Comparison of ENCODE assay signal across 8 cellular contexts in genomic region chr12:48681738-48682532, GRCh38. TPM values are rescaled to one million over a fixed set of nuclear protein-coding genes. Genes with fewer than 3 reads are reported as not detected.
A peak's percentile ranks its signal among the peaks of the same experiment; 100 is the strongest.
DNase-seq lines count a peak whose midpoint lies in the region; ATAC-seq and FAIRE-seq lines count a peak whose summit lies in the region.

Gene KANSL2, minus strand, starts transcription at chr12:48682238. Its CDS starts 606 bp downstream, at chr12:48681632.

- H3K4me1 Mint-ChIP-seq in activated T-cell treated with anti-CD3 and anti-CD28 coated beads, Interleukin-2, amount 50 U/mL, for 72 hours (ENCODE audit: low read depth) = peaks cover 56% of the 10 kb centered on the region

- H3K9me3 Mint-ChIP-seq in activated T-cell treated with anti-CD3 and anti-CD28 coated beads, Interleukin-2, amount 50 U/mL, for 72 hours = no peaks in the 10 kb centered on the region

- H3K9me3 ChIP-seq in KOPT-K1 (ENCODE audit: insufficient read depth, low read length, poor library complexity, severe bottlenecking) (no peaks in the 10 kb centered on the region), muscle layer of duodenum (ENCODE audit: control insufficient read depth in 1 of 2, low read length in 2 of 2) (no peaks in the 10 kb centered on the region)

- peak within 1 kb of the TSS; percentile 98 to 100 for H3K4me3 ChIP-seq in muscle layer of duodenum (ENCODE audit: low read depth in 1 of 2, low read length in 2 of 2)

- H3K36me3 Mint-ChIP-seq in activated T-cell treated with anti-CD3 and anti-CD28 coated beads, Interleukin-2, amount 50 U/mL, for 72 hours (ENCODE audit: insufficient read depth in 2 of 2) = peaks cover 18 to 22% of the 10 kb centered on the region in 2 donors

- DNase-seq in DMS79 (lab: John Stamatoyannopoulos, UW) (peak; percentile 98), RCC 7860 (ENCODE audit: low spot score) (peak; percentile 93)
- DNase-seq in activated T-cell treated with anti-CD3 and anti-CD28 coated beads, Interleukin-2, amount 50 U/mL, for 72 hours = peak; percentile 96 to 99
- DNase-seq in stimulated activated CD8-positive, alpha-beta memory T cell treated with anti-CD3 and anti-CD28 coated beads, Interleukin-7, amount 100 ng/mL, for 4 hours (ENCODE audit: low read depth in 2 of 2) = peak; percentile 97 to 98

- peak; percentile 84 for FAIRE-seq in RCC 7860 (lab: Jason Lieb, UNC)

- ATAC-seq in GM21786 (IDR thresholded peaks at IDR 0.05; ENCODE audit: unreplicated experiment) (peak; percentile 99), esophagus mucosa (peak; percentile 99)
- peak; percentile 96 to 98 for ATAC-seq in activated T-cell treated with anti-CD3 and anti-CD28 coated beads, Interleukin-2, amount 50 U/mL, for 72 hours (replicated peaks in 1 of 2)

- no peaks in the 10 kb centered on the region for H3K27me3 Mint-ChIP-seq in activated T-cell treated with anti-CD3 and anti-CD28 coated beads, Interleukin-2, amount 50 U/mL, for 72 hours (ENCODE audit: low read depth)

- H3K4me3 Mint-ChIP-seq in activated T-cell treated with anti-CD3 and anti-CD28 coated beads, Interleukin-2, amount 50 U/mL, for 72 hours = peak within 1 kb of the TSS; percentile 91 to 97

- peak within 1 kb of the TSS; percentile 94 for H3K27ac Mint-ChIP-seq in activated T-cell treated with anti-CD3 and anti-CD28 coated beads, Interleukin-2, amount 50 U/mL, for 72 hours

- peak within 1 kb of the TSS; percentile 92 for H3K27ac ChIP-seq in KOPT-K1 (ENCODE audit: low read depth, low read length, poor library complexity, severe bottlenecking)
- H3K27ac ChIP-seq in muscle layer of duodenum (ENCODE audit: low read length) = peak within 1 kb of the TSS; percentile 96

- peaks cover 38% of the 10 kb centered on the region for H3K36me3 ChIP-seq in KOPT-K1 (ENCODE audit: insufficient read depth, low read length)
- H3K36me3 ChIP-seq in muscle layer of duodenum (ENCODE audit: control insufficient read depth in 1 of 2, insufficient read depth in 2 of 2, low read length in 2 of 2) = peaks cover 5 to 9% of the 10 kb centered on the region in 2 donors

- peaks cover 18 to 43% of the 10 kb centered on the region in 2 donors for H3K4me1 ChIP-seq in muscle layer of duodenum (ENCODE audit: control insufficient read depth in 1 of 2, insufficient read depth in 2 of 2, low read length in 2 of 2)

- no peaks in the 10 kb centered on the region for H3K27me3 ChIP-seq in muscle layer of duodenum (ENCODE audit: low read depth, low read length)

RNA-seq across cellular contexts. Expression of gene KANSL2, which starts in this region (rescaled TPM):
- total RNA-seq in activated T-cell treated with anti-CD3 and anti-CD28 coated beads, Interleukin-2, amount 50 U/mL, for 72 hours = 100 to 1,000 TPM in 1 of 2 donors, 10 to 100 TPM in 1; 74.2 to 101 TPM
- 23.3 TPM for total RNA-seq in esophagus mucosa

Comparison
In these comparisons a context has a peak if more than half of its experiments do, and no peak if none do; other contexts are left out.
1. Peak in every context shown above with its lines: DNase-seq, ATAC-seq, H3K4me3 ChIP-seq and H3K27ac ChIP-seq.